13 cellular contexts compared by ENCODE assay signal in the genomic region with DNA sequence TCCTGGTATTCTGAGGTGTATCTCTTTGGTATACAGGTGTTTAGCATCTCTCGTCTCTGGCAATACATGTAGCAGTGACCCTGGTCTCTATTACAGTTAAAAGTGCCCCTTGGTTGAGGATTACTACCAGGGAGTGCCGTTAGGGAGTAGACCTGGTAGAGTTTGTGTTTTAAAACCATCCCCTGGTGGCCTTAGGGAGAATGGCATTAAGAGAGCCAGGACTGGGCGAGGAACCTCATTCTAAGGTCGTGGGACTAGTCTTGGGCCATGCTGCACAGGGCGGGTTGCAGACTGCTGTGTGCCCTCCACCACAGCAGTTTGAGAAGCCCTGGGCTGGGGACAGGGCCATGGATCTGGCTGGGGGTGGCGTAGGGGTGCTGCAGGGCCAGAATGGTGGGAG. TPM values are rescaled to one million over a fixed set of nuclear protein-coding genes. Genes with fewer than 3 reads are reported as not detected.
DNase-seq lines count a peak whose midpoint lies in the region; ATAC-seq and TF ChIP-seq lines count a peak whose summit lies in the region.
"Had no signal": no experiment of that assay in that cellular context is flagged by ENCODE, and none has a peak within 500 bp of the region (broad histone marks: within the 10 kb centered on the region; RNA-seq: fewer than 3 reads in every experiment).

No MANE protein-coding gene starts in this region.

- 0 out of 2 replicates have a peak, but pooled peaks have one; percentile 25 for TF ChIP-seq CTCF in A673 (conservative IDR thresholded peaks at IDR 0.05; ENCODE audit: low read depth, low read length)
- TF ChIP-seq CTCF in WERI-Rb-1 (IDR thresholded peaks at IDR 0.05; ENCODE audit: low read depth, low read length) = peak; percentile 30; the same call in 1 of the 2 replicates
- TF ChIP-seq CTCF in gastroesophageal sphincter (IDR thresholded peaks at IDR 0.05) = peak in 1 of 4 experiments; percentile 8
- no peak for TF ChIP-seq CTCF in lower leg skin (IDR thresholded peaks at IDR 0.05)

- TF ChIP-seq EP300 in gastroesophageal sphincter (IDR thresholded peaks at IDR 0.05) = no peak

- peak; percentile 73 for ATAC-seq in GM18868 (IDR thresholded peaks at IDR 0.05; ENCODE audit: unreplicated experiment)
- ATAC-seq in left ventricle myocardium superior = peak; percentile 78
- ATAC-seq in gastroesophageal sphincter = no peak

- no TSS peak for BruUV-seq in A673 (replicated peaks; lab: Mats Ljungman, UMichigan)

- POLR2A ChIA-PET in A673 (lab: Charles Lee; ENCODE audit: low non-redundant PET) = no interaction called here

- H3K36me3 ChIP-seq in A673 (ENCODE audit: insufficient read depth, low read length, poor library complexity, severe bottlenecking) (no peaks in the 10 kb centered on the region), WERI-Rb-1 (no peaks in the 10 kb centered on the region), gastroesophageal sphincter (no peaks in the 10 kb centered on the region)

- DNase-seq in A673 (ENCODE audit: low spot score) (peak; percentile 11), WERI-Rb-1 (no peak), left ventricle myocardium superior (no peak), NCI-H1092 (lab: John Stamatoyannopoulos, UW) (no peak), mucosa of gallbladder (ENCODE audit: low spot score) (no peak), lower leg skin (ENCODE audit: low spot score in 2 of 2) (no peak)
- DNase-seq: CD4-positive, alpha-beta memory T cell; mesenchymal stem cell; NCI-H1436 treated with DMSO at 0.1 percent for 48 hours; SW 1271; tibial artery had no signal

- intact Hi-C loops in A673 (cut with micrococcal nuclease; ENCODE audit: unreplicated experiment) = loop anchor here (10.0 kb wide), 1 partner anchor 510 kb away; no protein-coding TSS in a partner anchor
- intact Hi-C loops in left ventricle myocardium superior (cut with micrococcal nuclease) = loop anchor here (5.0 kb wide), 1 partner anchor 188 kb away; no protein-coding TSS in a partner anchor
- intact Hi-C loops in lower leg skin (cut with DNase I; ENCODE audit: low total_unique reads) = loop anchor here (10.0 kb wide), 1 partner anchor 190 kb away; no protein-coding TSS in a partner anchor

- TF ChIP-seq POLR2A in gastroesophageal sphincter (IDR thresholded peaks at IDR 0.05) (no peak), lower leg skin (IDR thresholded peaks at IDR 0.05) (no peak)

- H3K27me3 ChIP-seq in A673 (replicated peaks; ENCODE audit: insufficient read depth, low read depth, low read length, poor library complexity) (no peaks in the 10 kb centered on the region), WERI-Rb-1 (ENCODE audit: insufficient read depth, low read depth, severe bottlenecking) (no peaks in the 10 kb centered on the region), gastroesophageal sphincter (no peaks in the 10 kb centered on the region)
- H3K27me3 ChIP-seq: tibial artery had no signal

- H3K4me3 ChIP-seq in A673 (ENCODE audit: low read depth, low read length, poor library complexity, severe bottlenecking) = no peak overlapping the region
- no peak overlapping the region for H3K4me3 ChIP-seq in WERI-Rb-1 (ENCODE audit: low read depth, low read length)
- no peak overlapping the region for H3K4me3 ChIP-seq in gastroesophageal sphincter
- H3K4me3 ChIP-seq in lower leg skin (ENCODE audit: low read depth, poor library complexity, severe bottlenecking) = no peak overlapping the region
- H3K4me3 ChIP-seq: tibial artery had no signal

- CTCF ChIA-PET in A673 (lab: Charles Lee) = no interaction called here

- H3K4me1 ChIP-seq in A673 (ENCODE audit: insufficient read depth, low read length, poor library complexity, severe bottlenecking) = no peaks in the 10 kb centered on the region
- H3K4me1 ChIP-seq in gastroesophageal sphincter = no peaks in the 10 kb centered on the region
- H3K4me1 ChIP-seq: tibial artery had no signal

- H3K27ac ChIP-seq in A673 (ENCODE audit: low read depth, low read length, poor library complexity, severe bottlenecking) (no peak overlapping the region), WERI-Rb-1 (no peak overlapping the region), gastroesophageal sphincter (no peak overlapping the region)
- H3K27ac ChIP-seq: tibial artery had no signal

- H3K9me3 ChIP-seq in A673 (ENCODE audit: low read depth, low read length, poor library complexity, severe bottlenecking) (no peaks in the 10 kb centered on the region), WERI-Rb-1 (ENCODE audit: severe bottlenecking) (no peaks in the 10 kb centered on the region), gastroesophageal sphincter (no peaks in the 10 kb centered on the region)
- H3K9me3 ChIP-seq: tibial artery had no signal

- WGBS in gastroesophageal sphincter (ENCODE audit: low coverage in 1 of 2), 2 donors = 60% methylated on average over 1 of the region's 6 CpGs; no CpG with 5 or more reads in 1 of the 2 donors
- WGBS in lower leg skin, 2 donors = 72 to 78% methylated on average over 6 of the region's 6 CpGs

RNA-seq across cellular contexts. Expression of gene B3GLCT, which starts 35.0 kb away (rescaled TPM):
- total RNA-seq in A673 (2021) (8.5 and 9.6 TPM in 2 replicates), left ventricle myocardium superior (20.3 TPM), gastroesophageal sphincter (10 to 100 TPM in 1 of 4 donors, 1 to 10 TPM in 3; 6.2 to 15.2 (median 7.8) TPM), mucosa of gallbladder (3.9 TPM), lower leg skin (1 to 10 TPM; 3.2 to 9.1 (median 6.2) TPM)

Comparison
In these comparisons a context has a peak if more than half of its experiments do, and no peak if none do; other contexts are left out.
1. CTCF ChIP-seq: peak in A673 (single experiment) and WERI-Rb-1 (single experiment); none in lower leg skin (0 of 3).